Comparison of ENCODE assay signal across 8 cellular contexts in genomic region chr3:54830658-54831057, GRCh38.
DNase-seq lines count a peak whose midpoint lies in the region; ATAC-seq lines count a peak whose summit lies in the region.

No MANE protein-coding gene starts in this region.

- ATAC-seq in GM21529 (IDR thresholded peaks at IDR 0.05; ENCODE audit: unreplicated experiment) (peak; percentile 48), GM19397 (IDR thresholded peaks at IDR 0.05; ENCODE audit: unreplicated experiment) (no peak)

- H3K27me3 ChIP-seq in SJCRH30 = no peaks in the 10 kb centered on the region

- no peaks in the 10 kb centered on the region for H3K4me1 ChIP-seq in SJCRH30

- H3K27ac ChIP-seq in SJCRH30 = no peak overlapping the region

- H3K9me3 ChIP-seq in SJCRH30 (replicated peaks) = no peaks in the 10 kb centered on the region

- no peaks in the 10 kb centered on the region for H3K36me3 ChIP-seq in SJCRH30

- H3K4me3 ChIP-seq in SJCRH30 = no peak overlapping the region

- DNase-seq in CD1c-positive myeloid dendritic cell (ENCODE audit: extremely low spot score) (peak; percentile 35), SJCRH30 (peak; percentile 31 to 76), islet precursor cell (peak; percentile 71), NCI-H446 treated with DMSO at 0.1 percent for 48 hours (lab: John Stamatoyannopoulos, UW) (no peak), AG20443 (ENCODE audit: low spot score) (no peak), mesenteric fat pad (ENCODE audit: low spot score) (no peak)

Comparison
In these comparisons a context has a peak if more than half of its experiments do, and no peak if none do; other contexts are left out.
1. DNase-seq: peak in CD1c-positive myeloid dendritic cell (single experiment), SJCRH30 (2 of 2) and islet precursor cell (single experiment); none in NCI-H446 treated with DMSO at 0.1 percent for 48 hours (single experiment), AG20443 (single experiment) and mesenteric fat pad (single experiment).